Comparison of ENCODE assay signal across 8 cellular contexts in genomic region chr1:223081181-223081994, GRCh38.
DNase-seq lines count a peak whose midpoint lies in the region; ATAC-seq and TF ChIP-seq lines count a peak whose summit lies in the region.

No MANE protein-coding gene starts in this region.

- H2AFZ ChIP-seq in parathyroid adenoma, result peak overlapping the region; percentile 78

- peak; percentile 97 for ATAC-seq in HG02588 (IDR thresholded peaks at IDR 0.05; ENCODE audit: unreplicated experiment)
- ATAC-seq in activated naive CD4-positive, alpha-beta T cell treated with anti-CD3 and anti-CD28 coated beads, Interleukin-2, amount 50 U/mL, for 72 hours, result peak; percentile 94 to 97

- TF ChIP-seq CTCF in GM10248 (IDR thresholded peaks at IDR 0.05; ENCODE audit: control extremely low read depth, extremely low read depth, low read depth, missing control alignments) (peak; percentile 85), parathyroid adenoma (IDR thresholded peaks at IDR 0.05) (peak; percentile 81), tibial artery (IDR thresholded peaks at IDR 0.05) (peak; percentile 97 to 98)

- CTCF ChIA-PET in GM10248 (lab: Yijun Ruan, JAX), result interaction anchor here (0.8 to 3.1 kb wide), 14 partner anchors 9 to 618 kb away, joined by 3 to 14 read pairs (median 4); partner anchors contain the start of gene FAM177B

- H3K4me1 ChIP-seq in parathyroid adenoma (no peaks in the 10 kb centered on the region), tibial artery (peaks cover 0 to 4% (median under 1%) of the 10 kb centered on the region in 4 donors)

- H3K4me3 ChIP-seq in parathyroid adenoma (ENCODE audit: low read depth, low read length), result peak overlapping the region; percentile 38
- peak overlapping the region; percentile 45 to 48 for H3K4me3 ChIP-seq in tibial artery

- no peaks in the 10 kb centered on the region for H3K27me3 ChIP-seq in parathyroid adenoma (ENCODE audit: control insufficient read depth, insufficient read depth, low read length)
- no peaks in the 10 kb centered on the region for H3K27me3 ChIP-seq in tibial artery

- DNase-seq in GM10248 (ENCODE audit: extremely low spot score), result peak; percentile 87
- DNase-seq in MV-4-11 (lab: John Stamatoyannopoulos, UW), result peak; percentile 59
- peak; percentile 94 for DNase-seq in SKM-1 (lab: John Stamatoyannopoulos, UW; ENCODE audit: unreplicated experiment)
- peak; percentile 72 to 79 for DNase-seq in activated naive CD4-positive, alpha-beta T cell treated with anti-CD3 and anti-CD28 coated beads, Interleukin-2, amount 50 U/mL, for 72 hours (ENCODE audit: low spot score in 2 of 2)
- DNase-seq in head of caudate nucleus, result peak; percentile 32 to 89 (median 72)
- DNase-seq in tibial artery, result peak; percentile 56 to 90

- H3K9me3 Mint-ChIP-seq in activated naive CD4-positive, alpha-beta T cell treated with anti-CD3 and anti-CD28 coated beads, Interleukin-2, amount 50 U/mL, for 72 hours, result no peaks in the 10 kb centered on the region

- no peaks in the 10 kb centered on the region for H3K79me2 ChIP-seq in parathyroid adenoma

- H3K9ac ChIP-seq in parathyroid adenoma, result no peak overlapping the region

- POLR2A ChIA-PET in GM10248 (lab: Yijun Ruan, JAX), result no interaction called here

- H3K27ac ChIP-seq in parathyroid adenoma (peak overlapping the region; percentile 56), tibial artery (peak overlapping the region; percentile 62 to 74)

- peak overlapping the region in 1 of 2 donors; percentile 17 for H3K27ac Mint-ChIP-seq in activated naive CD4-positive, alpha-beta T cell treated with anti-CD3 and anti-CD28 coated beads, Interleukin-2, amount 50 U/mL, for 72 hours

- H3K36me3 ChIP-seq in parathyroid adenoma (ENCODE audit: control insufficient read depth, insufficient read depth, low read length) (no peaks in the 10 kb centered on the region), tibial artery (no peaks in the 10 kb centered on the region)

- no peaks in the 10 kb centered on the region for H3K36me3 Mint-ChIP-seq in activated naive CD4-positive, alpha-beta T cell treated with anti-CD3 and anti-CD28 coated beads, Interleukin-2, amount 50 U/mL, for 72 hours

- H3K9me3 ChIP-seq in parathyroid adenoma (ENCODE audit: control insufficient read depth, low read length), result no peaks in the 10 kb centered on the region
- H3K9me3 ChIP-seq in tibial artery, result no peaks in the 10 kb centered on the region

- intact Hi-C loops in head of caudate nucleus (cut with DNase I) (loop anchor here (5.0 kb wide), 1 partner anchor 289 kb away; no protein-coding TSS in a partner anchor), tibial artery (cut with DNase I; ENCODE audit: low total_unique reads) (loop anchor here (2.0 to 5.0 kb wide), 2 partner anchors 289 to 344 kb away; partner anchors contain the start of gene FAM177B)

- peak overlapping the region; percentile 62 for H3K4me2 ChIP-seq in parathyroid adenoma (ENCODE audit: low read length)

Comparison
In these comparisons a context has a peak if more than half of its experiments do, and no peak if none do; other contexts are left out.
1. Peak in every context shown above with its lines: DNase-seq, ATAC-seq, H3K4me3 ChIP-seq and H3K27ac ChIP-seq.